ENCODE assay signal across 18 cellular contexts in genomic region chr18:59612461-59612860, GRCh38.
DNase-seq lines count a peak whose midpoint lies in the region; ATAC-seq and TF ChIP-seq lines count a peak whose summit lies in the region.
"Had no signal": no experiment of that assay in that cellular context is flagged by ENCODE, and none has a peak within 500 bp of the region (broad histone marks: within the 10 kb centered on the region; RNA-seq: fewer than 3 reads in every experiment).

No MANE protein-coding gene starts in this region.

- H3K4me1 ChIP-seq in gastrocnemius medialis (no peaks in the 10 kb centered on the region), BE2C (no peaks in the 10 kb centered on the region; the same call in 1 of the 2 replicates)

- ATAC-seq in SK-N-SH treated with all-trans-retinoic acid at 6 μM for 48 hours, result peak; percentile 92
- peak; percentile 55 to 58 for ATAC-seq in gastrocnemius medialis
- no peak for ATAC-seq in GM19455 (IDR thresholded peaks at IDR 0.05; ENCODE audit: unreplicated experiment)
- ATAC-seq: activated T-cell treated with anti-CD3 and anti-CD28 coated beads, Interleukin-2, amount 50 U/mL, for 4 hours had no signal

- DNase-seq in GM03348 (ENCODE audit: low spot score) (peak; percentile 84), fibroblast of peridontal ligament (ENCODE audit: extremely low read depth) (peak; percentile 98), gastrocnemius medialis (peak in 1 of 2 donors; percentile 32), NCI-H2081 treated with DMSO at 0.1 percent for 48 hours (lab: John Stamatoyannopoulos, UW) (no peak), NCI-H1436 treated with DMSO at 0.1 percent for 48 hours (lab: John Stamatoyannopoulos, UW) (no peak), BE2C (no peak)
- DNase-seq: activated CD4-positive, alpha-beta memory T cell treated with anti-CD3 and anti-CD28 coated beads, Interleukin-2, amount 10 ng/mL, durations not matched to agents 7 days and 5 days; activated naive CD8-positive, alpha-beta T cell treated with anti-CD3 and anti-CD28 coated beads, Interleukin-2, amount 10 ng/mL, durations not matched to agents 7 days and 5 days; activated T-cell treated with anti-CD3 and anti-CD28 coated beads, Interleukin-2, amount 50 U/mL, for 4 hours; heart right ventricle; islet precursor cell; NCI-H1092 treated with DMSO at 0.1 percent for 48 hours; NCI-H2171 treated with DMSO at 0.1 percent for 48 hours; RPMI8226; substantia nigra had no signal

- no peaks in the 10 kb centered on the region for H3K36me3 ChIP-seq in gastrocnemius medialis
- H3K36me3 ChIP-seq in BE2C, result no peaks in the 10 kb centered on the region
- H3K36me3 ChIP-seq: BLaER1, heart right ventricle had no signal

- H3K9me3 ChIP-seq in gastrocnemius medialis (no peaks in the 10 kb centered on the region), BE2C (no peaks in the 10 kb centered on the region)
- H3K9me3 ChIP-seq: BLaER1, heart right ventricle had no signal

- H3K27ac ChIP-seq in gastrocnemius medialis, result no peak overlapping the region
- H3K27ac ChIP-seq: BLaER1, heart right ventricle had no signal

- no peak for TF ChIP-seq POLR2A in gastrocnemius medialis (IDR thresholded peaks at IDR 0.05)

- TF ChIP-seq CTCF in gastrocnemius medialis (IDR thresholded peaks at IDR 0.05 in 4 of 5, conservative IDR thresholded peaks at IDR 0.05 in 1 of 5), result no peak
- no peak for TF ChIP-seq CTCF in BE2C (IDR thresholded peaks at IDR 0.05; ENCODE audit: low read depth, low read length)

- in situ Hi-C loops in gastrocnemius medialis (cut with MboI; ENCODE audit: low sequenced_read_pairs in 4 of 4), result no loop called here

- peaks cover 0 to 1% (median 0%) of the 10 kb centered on the region in 3 donors for H3K27me3 ChIP-seq in gastrocnemius medialis
- H3K27me3 ChIP-seq in BE2C, result no peaks in the 10 kb centered on the region
- H3K27me3 ChIP-seq: BLaER1, heart right ventricle had no signal

- intact Hi-C loops in gastrocnemius medialis (cut with DNase I; ENCODE audit: low total_unique reads), result no loop called here

- H3K4me3 ChIP-seq in gastrocnemius medialis (no peak overlapping the region), BE2C (ENCODE audit: low read depth, low read length) (no peak overlapping the region)
- H3K4me3 ChIP-seq: BLaER1, heart right ventricle had no signal

TF ChIP-seq in SK-N-SH treated with all-trans-retinoic acid at 6 μM for 48 hours, 23 proteins besides CTCF, POLR2A, EP300 and RAD21:
- TF ChIP-seq ZNF565 (CRISPR knock-in tag; conservative IDR thresholded peaks at IDR 0.05; ENCODE audit: low read depth) (no peak), ISL1 (CRISPR knock-in tag; IDR thresholded peaks at IDR 0.05) (peak; percentile 45; the same call in 1 of the 2 replicates), PATZ1 (CRISPR knock-in tag; IDR thresholded peaks at IDR 0.05; ENCODE audit: borderline replicate concordance) (no peak), RARB (CRISPR knock-in tag; IDR thresholded peaks at IDR 0.05) (no peak), ZC3H10 (CRISPR knock-in tag; IDR thresholded peaks at IDR 0.05) (no peak)

Comparison
In these comparisons a context has a peak if more than half of its experiments do, and no peak if none do; other contexts are left out.
1. DNase-seq: peak in GM03348 (single experiment) and fibroblast of peridontal ligament (single experiment); none in NCI-H2081 treated with DMSO at 0.1 percent for 48 hours (single experiment), NCI-H1436 treated with DMSO at 0.1 percent for 48 hours (single experiment) and BE2C (single experiment).